Comparison of ENCODE assay signal across 36 cellular contexts in the genomic region with DNA sequence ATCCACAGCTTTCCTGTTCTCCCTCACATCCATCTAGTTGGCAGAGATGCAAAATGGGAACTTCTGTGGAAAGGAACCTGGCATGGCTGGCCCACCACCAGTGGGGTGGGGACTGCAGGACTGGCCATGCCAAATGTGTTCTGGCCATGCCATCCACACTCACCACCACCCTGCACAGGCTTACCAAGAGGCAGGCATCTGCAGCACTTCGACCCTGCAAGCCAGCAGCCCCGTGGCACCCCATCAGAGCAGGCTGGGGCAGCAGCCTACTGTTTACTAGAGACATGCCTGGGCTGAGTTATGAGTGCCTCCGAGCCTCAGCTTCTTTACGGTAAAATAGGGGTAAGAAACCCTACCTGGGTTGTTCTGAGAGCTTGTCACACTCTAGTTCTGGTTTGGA.
"Had no signal": no experiment of that assay in that cellular context is flagged by ENCODE, and none has a peak within 500 bp of the region (broad histone marks: within the 10 kb centered on the region; RNA-seq: fewer than 3 reads in every experiment).

No MANE protein-coding gene starts in this region.

- H3K27ac ChIP-seq: adrenal gland, body of pancreas, brain microvascular endothelial cell, breast epithelium, VCaP had no signal

- H3K4me1 ChIP-seq: adrenal gland, body of pancreas, breast epithelium had no signal

- H3K27ac Mint-ChIP-seq: activated B cell treated with CpG ODN at 0.5 μM for 24 hours; activated CD4-positive, alpha-beta memory T cell treated with anti-CD3 and anti-CD28 coated beads for 36 hours; activated CD4-positive, alpha-beta T cell treated with anti-CD3 and anti-CD28 coated beads, Interleukin-2, amount 10 ng/mL, durations not matched to agents 24 days and 14 days; activated CD8-positive, alpha-beta T cell treated with anti-CD3 and anti-CD28 coated beads for 36 hours; activated naive CD4-positive, alpha-beta T cell treated with anti-CD3 and anti-CD28 coated beads for 36 hours; activated naive CD4-positive, alpha-beta T cell treated with anti-CD3 and anti-CD28 coated beads, Interleukin-2, amount 50 U/mL, for 72 hours; activated naive CD8-positive, alpha-beta T cell treated with anti-CD3 and anti-CD28 coated beads for 36 hours; activated T-cell treated with anti-CD3 and anti-CD28 coated beads, Interleukin-2, amount 50 U/mL, for 72 hours; activated T-helper 1 cell treated with anti-CD3 and anti-CD28 coated beads, Interleukin-12 subunit alpha, Interleukin-12 subunit beta, Interleukin-2, Interleukin-4 antibody, amounts not matched to agents 30 ng/mL and 10 ng/mL and 1 ng/mL, durations not matched to agents 14 hours and 24 hours and 36 hours; activated T-helper 17 cell treated with anti-CD3 and anti-CD28 coated beads, Interleukin-2, amount 50 U/mL, for 72 hours; T-helper 1 cell treated with Interleukin-12 subunit alpha and Interleukin-12 subunit beta and Interleukin-4 antibody, amounts not matched to agents 30 μg/mL and 1 μg/mL, for 36 hours; T-helper 2 cell treated with Interferon-gamma antibody and Interleukin-4, amounts not matched to agents 5 μg/mL and 100 μg/mL, for 36 hours had no signal

- H3K9me3 Mint-ChIP-seq: activated B cell treated with CpG ODN at 0.5 μM for 24 hours; activated CD4-positive, alpha-beta memory T cell treated with anti-CD3 and anti-CD28 coated beads for 36 hours; activated CD4-positive, alpha-beta T cell treated with anti-CD3 and anti-CD28 coated beads, Interleukin-2, amount 10 ng/mL, durations not matched to agents 24 days and 14 days; activated CD8-positive, alpha-beta T cell treated with anti-CD3 and anti-CD28 coated beads for 36 hours; activated naive CD4-positive, alpha-beta T cell treated with anti-CD3 and anti-CD28 coated beads for 36 hours; activated naive CD8-positive, alpha-beta T cell treated with anti-CD3 and anti-CD28 coated beads for 36 hours; activated T-cell treated with anti-CD3 and anti-CD28 coated beads, Interleukin-2, amount 50 U/mL, for 4 hours; activated T-helper 1 cell treated with anti-CD3 and anti-CD28 coated beads, Interleukin-12 subunit alpha, Interleukin-12 subunit beta, Interleukin-2, Interleukin-4 antibody, amounts not matched to agents 30 ng/mL and 10 ng/mL and 1 ng/mL, durations not matched to agents 14 hours and 24 hours and 36 hours; activated T-helper 17 cell treated with anti-CD3 and anti-CD28 coated beads, Interleukin-2, amount 50 U/mL, for 72 hours; T-helper 1 cell treated with Interleukin-12 subunit alpha and Interleukin-12 subunit beta and Interleukin-4 antibody, amounts not matched to agents 30 μg/mL and 1 μg/mL, for 36 hours; T-helper 2 cell treated with Interferon-gamma antibody and Interleukin-4, amounts not matched to agents 5 μg/mL and 100 μg/mL, for 36 hours had no signal

- ATAC-seq: activated CD8-positive, alpha-beta T cell treated with anti-CD3 and anti-CD28 coated beads for 36 hours; activated naive CD4-positive, alpha-beta T cell treated with anti-CD3 and anti-CD28 coated beads, Interleukin-2, amount 50 U/mL, for 72 hours; activated T-cell treated with anti-CD3 and anti-CD28 coated beads, Interleukin-2, amount 50 U/mL, for 4 hours; activated T-cell treated with anti-CD3 and anti-CD28 coated beads, Interleukin-2, amount 50 U/mL, for 72 hours; activated T-helper 17 cell treated with anti-CD3 and anti-CD28 coated beads, Interleukin-2, amount 50 U/mL, for 72 hours; body of pancreas had no signal

- H3K4me1 Mint-ChIP-seq: activated B cell treated with CpG ODN at 0.5 μM for 24 hours; activated CD4-positive, alpha-beta T cell treated with anti-CD3 and anti-CD28 coated beads, Interleukin-2, amount 10 ng/mL, durations not matched to agents 24 days and 14 days; activated naive CD8-positive, alpha-beta T cell treated with anti-CD3 and anti-CD28 coated beads for 36 hours; activated T-helper 17 cell treated with anti-CD3 and anti-CD28 coated beads, Interleukin-2, amount 50 U/mL, for 72 hours had no signal

- H3K4me3 Mint-ChIP-seq: activated B cell treated with CpG ODN at 0.5 μM for 24 hours; activated CD4-positive, alpha-beta memory T cell treated with anti-CD3 and anti-CD28 coated beads for 36 hours; activated CD4-positive, alpha-beta T cell treated with anti-CD3 and anti-CD28 coated beads, Interleukin-2, amount 10 ng/mL, durations not matched to agents 24 days and 14 days; activated CD8-positive, alpha-beta T cell treated with anti-CD3 and anti-CD28 coated beads for 36 hours; activated naive CD4-positive, alpha-beta T cell treated with anti-CD3 and anti-CD28 coated beads for 36 hours; activated naive CD8-positive, alpha-beta T cell treated with anti-CD3 and anti-CD28 coated beads for 36 hours; activated T-cell treated with anti-CD3 and anti-CD28 coated beads, Interleukin-2, amount 50 U/mL, for 4 hours; activated T-cell treated with anti-CD3 and anti-CD28 coated beads, Interleukin-2, amount 50 U/mL, for 72 hours; activated T-helper 1 cell treated with anti-CD3 and anti-CD28 coated beads, Interleukin-12 subunit alpha, Interleukin-12 subunit beta, Interleukin-2, Interleukin-4 antibody, amounts not matched to agents 30 ng/mL and 10 ng/mL and 1 ng/mL, durations not matched to agents 14 hours and 24 hours and 36 hours; activated T-helper 17 cell treated with anti-CD3 and anti-CD28 coated beads, Interleukin-2, amount 50 U/mL, for 72 hours; T-helper 1 cell treated with Interleukin-12 subunit alpha and Interleukin-12 subunit beta and Interleukin-4 antibody, amounts not matched to agents 30 μg/mL and 1 μg/mL, for 36 hours; T-helper 2 cell treated with Interferon-gamma antibody and Interleukin-4, amounts not matched to agents 5 μg/mL and 100 μg/mL, for 36 hours had no signal

- H3K36me3 Mint-ChIP-seq: activated CD4-positive, alpha-beta memory T cell treated with anti-CD3 and anti-CD28 coated beads for 36 hours; activated naive CD4-positive, alpha-beta T cell treated with anti-CD3 and anti-CD28 coated beads, Interleukin-2, amount 50 U/mL, for 72 hours; activated naive CD8-positive, alpha-beta T cell treated with anti-CD3 and anti-CD28 coated beads for 36 hours had no signal

- FAIRE-seq: astrocyte, TTC549 had no signal

- H3K27me3 ChIP-seq: body of pancreas, brain microvascular endothelial cell, breast epithelium had no signal

- DNase-seq: activated B cell treated with CpG ODN at 0.5 μM for 24 hours; activated CD4-positive, alpha-beta memory T cell treated with anti-CD3 and anti-CD28 coated beads for 36 hours; activated CD4-positive, alpha-beta T cell treated with anti-CD3 and anti-CD28 coated beads for 4 hours; activated CD4-positive, alpha-beta T cell treated with anti-CD3 and anti-CD28 coated beads, Interleukin-2, amount 10 ng/mL, durations not matched to agents 24 days and 14 days; activated CD4-positive, alpha-beta T cell treated with anti-CD3 and anti-CD28 coated beads, Interleukin-2, amount 50 U/mL, for 1 hour; activated CD4-positive, alpha-beta T cell treated with anti-CD3 and anti-CD28 coated beads, Interleukin-2, amount 50 U/mL, for 4 hours; activated CD4-positive, CD25-positive, alpha-beta regulatory T cell treated with anti-CD3 and anti-CD28 coated beads, Interleukin-2, amount 50 U/mL, for 72 hours; activated CD8-positive, alpha-beta memory T cell treated with anti-CD3 and anti-CD28 coated beads, Interleukin-2, amount 50 U/mL, for 4 hours; activated CD8-positive, alpha-beta T cell treated with anti-CD3 and anti-CD28 coated beads for 36 hours; activated effector memory CD4-positive, alpha-beta T cell treated with anti-CD3 and anti-CD28 coated beads, Interleukin-2, amount 50 U/mL, for 16 hours; activated gamma-delta T cell treated with Interleukin-2 at 50 U/mL for 16 hours; activated naive CD4-positive, alpha-beta T cell; activated naive CD4-positive, alpha-beta T cell treated with anti-CD3 and anti-CD28 coated beads for 36 hours; activated naive CD4-positive, alpha-beta T cell treated with anti-CD3 and anti-CD28 coated beads, Interleukin-2, amount 50 U/mL, for 16 hours; activated naive CD8-positive, alpha-beta T cell treated with anti-CD3 and anti-CD28 coated beads for 36 hours; activated T-cell treated with anti-CD3 and anti-CD28 coated beads for 4 hours; activated T-cell treated with anti-CD3 and anti-CD28 coated beads, Interleukin-2, amount 50 U/mL, for 1 hour; activated T-cell treated with anti-CD3 and anti-CD28 coated beads, Interleukin-2, amount 50 U/mL, for 4 hours; activated T-cell treated with anti-CD3 and anti-CD28 coated beads, Interleukin-2, amount 50 U/mL, for 72 hours; adrenal gland; amniotic stem cell; aorta; body of pancreas; brain microvascular endothelial cell; central memory CD4-positive, alpha-beta T cell; T-helper 2 cell; T-helper 9 cell had no signal

- H3K36me3 ChIP-seq: adrenal gland, brain microvascular endothelial cell, breast epithelium had no signal

- H3K4me3 ChIP-seq: adrenal gland, body of pancreas, breast epithelium had no signal

- H3K9me3 ChIP-seq: adrenal gland, body of pancreas, breast epithelium had no signal
